26 cellular contexts compared by ENCODE assay signal in the genomic region with DNA sequence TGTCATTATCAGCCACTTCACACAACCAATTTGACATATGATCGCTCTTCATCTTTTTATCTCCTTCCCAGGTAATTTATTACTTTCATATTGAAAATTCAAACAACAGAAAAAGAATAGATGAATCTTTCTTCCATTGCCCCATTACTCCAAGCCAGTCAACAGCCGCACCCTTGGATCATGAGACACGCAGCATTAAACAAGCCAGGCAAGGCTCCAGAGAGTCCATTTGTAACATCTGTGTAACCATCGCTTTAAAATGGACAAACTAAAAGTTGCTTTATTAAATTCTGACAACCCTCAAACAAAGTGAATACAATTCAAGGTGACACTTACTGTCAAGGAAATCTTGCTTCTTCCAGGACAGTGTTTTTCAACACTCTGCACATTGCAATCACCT.
"Had no signal": no experiment of that assay in that cellular context is flagged by ENCODE, and none has a peak within 500 bp of the region (broad histone marks: within the 10 kb centered on the region; RNA-seq: fewer than 3 reads in every experiment).

No MANE protein-coding gene starts in this region.

- H3K27ac Mint-ChIP-seq: activated CD4-positive, alpha-beta memory T cell treated with anti-CD3 and anti-CD28 coated beads, Interleukin-2, amount 10 ng/mL, durations not matched to agents 7 days and 5 days; activated CD4-positive, alpha-beta T cell treated with anti-CD3 and anti-CD28 coated beads, Interleukin-2, amount 10 ng/mL, durations not matched to agents 7 days and 5 days; activated naive CD4-positive, alpha-beta T cell treated with anti-CD3 and anti-CD28 coated beads for 36 hours; activated naive CD8-positive, alpha-beta T cell treated with anti-CD3 and anti-CD28 coated beads for 36 hours; activated T-cell treated with anti-CD3 and anti-CD28 coated beads, Interleukin-2, amount 50 U/mL, for 72 hours; brain; effector memory CD8-positive, alpha-beta T cell; natural killer cell treated with Interleukin-12 subunit alpha and Interleukin-12 subunit beta and Interleukin-15 and Interleukin-18, amount 100 ng/mL, for 72 hours; stimulated activated naive B cell treated with anti-CD40 and anti-IgM and Interleukin-4, amounts not matched to agents 10 μg/mL and 1 μg/mL and 100 μg/mL, for 72 hours; WTC11 had no signal

- H3K4me3 Mint-ChIP-seq: activated CD4-positive, alpha-beta memory T cell treated with anti-CD3 and anti-CD28 coated beads, Interleukin-2, amount 10 ng/mL, durations not matched to agents 7 days and 5 days; activated CD4-positive, alpha-beta T cell treated with anti-CD3 and anti-CD28 coated beads, Interleukin-2, amount 10 ng/mL, durations not matched to agents 7 days and 5 days; activated naive CD4-positive, alpha-beta T cell treated with anti-CD3 and anti-CD28 coated beads for 36 hours; activated naive CD8-positive, alpha-beta T cell treated with anti-CD3 and anti-CD28 coated beads for 36 hours; activated T-cell treated with anti-CD3 and anti-CD28 coated beads, Interleukin-2, amount 50 U/mL, for 72 hours; brain; effector memory CD8-positive, alpha-beta T cell; natural killer cell treated with Interleukin-12 subunit alpha and Interleukin-12 subunit beta and Interleukin-15 and Interleukin-18, amount 100 ng/mL, for 72 hours; stimulated activated naive B cell treated with anti-CD40 and anti-IgM and Interleukin-4, amounts not matched to agents 10 μg/mL and 1 μg/mL and 100 μg/mL, for 72 hours; WTC11 had no signal

- H3K27ac ChIP-seq: adrenal gland, ascending aorta, cardiac muscle cell, coronary artery, dorsolateral prefrontal cortex, left ventricle myocardium inferior, right atrium auricular region, tibial artery had no signal

- H3K4me1 Mint-ChIP-seq: activated CD4-positive, alpha-beta memory T cell treated with anti-CD3 and anti-CD28 coated beads, Interleukin-2, amount 10 ng/mL, durations not matched to agents 7 days and 5 days; activated CD4-positive, alpha-beta T cell treated with anti-CD3 and anti-CD28 coated beads, Interleukin-2, amount 10 ng/mL, durations not matched to agents 7 days and 5 days; activated naive CD8-positive, alpha-beta T cell treated with anti-CD3 and anti-CD28 coated beads for 36 hours; brain; stimulated activated naive B cell treated with anti-CD40 and anti-IgM and Interleukin-4, amounts not matched to agents 10 μg/mL and 1 μg/mL and 100 μg/mL, for 72 hours had no signal

- H3K36me3 Mint-ChIP-seq: activated naive CD8-positive, alpha-beta T cell treated with anti-CD3 and anti-CD28 coated beads for 36 hours; brain; natural killer cell treated with Interleukin-12 subunit alpha and Interleukin-12 subunit beta and Interleukin-15 and Interleukin-18, amount 100 ng/mL, for 72 hours; stimulated activated naive B cell treated with anti-CD40 and anti-IgM and Interleukin-4, amounts not matched to agents 10 μg/mL and 1 μg/mL and 100 μg/mL, for 72 hours; WTC11 had no signal

- H3K36me3 ChIP-seq: adrenal gland, ascending aorta, cardiac muscle cell, left ventricle myocardium inferior, right atrium auricular region, stomach, tibial artery had no signal

- H3K4me1 ChIP-seq: adrenal gland, ascending aorta, tibial artery had no signal

- H3K9me3 ChIP-seq: adrenal gland, ascending aorta, left ventricle myocardium inferior, right atrium auricular region, tibial artery had no signal

- H3K4me3 ChIP-seq: adrenal gland, ascending aorta, cardiac muscle cell, coronary artery, dorsolateral prefrontal cortex, left ventricle myocardium inferior, lung, right atrium auricular region, stomach, tibial artery had no signal

- H3K27me3 Mint-ChIP-seq: activated CD4-positive, alpha-beta T cell treated with anti-CD3 and anti-CD28 coated beads, Interleukin-2, amount 10 ng/mL, durations not matched to agents 7 days and 5 days; brain; natural killer cell treated with Interleukin-12 subunit alpha and Interleukin-12 subunit beta and Interleukin-15 and Interleukin-18, amount 100 ng/mL, for 72 hours; stimulated activated naive B cell treated with anti-CD40 and anti-IgM and Interleukin-4, amounts not matched to agents 10 μg/mL and 1 μg/mL and 100 μg/mL, for 72 hours had no signal

- DNase-seq: activated CD4-positive, alpha-beta memory T cell treated with anti-CD3 and anti-CD28 coated beads, Interleukin-2, amount 10 ng/mL, durations not matched to agents 7 days and 5 days; activated CD4-positive, alpha-beta T cell treated with anti-CD3 and anti-CD28 coated beads for 1 hour; activated CD4-positive, alpha-beta T cell treated with anti-CD3 and anti-CD28 coated beads, Interleukin-2, amount 10 ng/mL, durations not matched to agents 7 days and 5 days; activated effector memory CD4-positive, alpha-beta T cell treated with Interleukin-2 at 50 U/mL for 16 hours; activated naive CD4-positive, alpha-beta T cell treated with anti-CD3 and anti-CD28 coated beads for 36 hours; activated naive CD8-positive, alpha-beta T cell treated with anti-CD3 and anti-CD28 coated beads for 36 hours; activated T-cell treated with anti-CD3 and anti-CD28 coated beads, Interleukin-2, amount 50 U/mL, for 72 hours; adrenal gland; dorsolateral prefrontal cortex; effector memory CD8-positive, alpha-beta T cell; left ventricle myocardium inferior; mesendoderm; stimulated activated CD4-positive, alpha-beta T cell treated with anti-CD3 and anti-CD28 coated beads, Interleukin-15, amount 100 ng/mL, for 24 hours; stimulated activated CD4-positive, alpha-beta T cell treated with anti-CD3 and anti-CD28 coated beads, Interleukin-2, amount 100 ng/mL, for 24 hours; stimulated activated naive B cell treated with anti-CD40 and anti-IgM and Interleukin-4, amounts not matched to agents 10 μg/mL and 1 μg/mL and 100 μg/mL, for 72 hours; stomach; T-helper 2 cell; tibial artery had no signal

- H3K9me3 Mint-ChIP-seq: activated CD4-positive, alpha-beta memory T cell treated with anti-CD3 and anti-CD28 coated beads, Interleukin-2, amount 10 ng/mL, durations not matched to agents 7 days and 5 days; activated CD4-positive, alpha-beta T cell treated with anti-CD3 and anti-CD28 coated beads, Interleukin-2, amount 10 ng/mL, durations not matched to agents 7 days and 5 days; activated naive CD8-positive, alpha-beta T cell treated with anti-CD3 and anti-CD28 coated beads for 36 hours; activated T-cell treated with anti-CD3 and anti-CD28 coated beads, Interleukin-2, amount 50 U/mL, for 72 hours; brain; effector memory CD8-positive, alpha-beta T cell; WTC11 had no signal

- H3K27me3 ChIP-seq: adrenal gland, ascending aorta, cardiac muscle cell, dorsolateral prefrontal cortex, right atrium auricular region, stomach, tibial artery had no signal
